ENCODE assay signal across 27 cellular contexts in the genomic region with DNA sequence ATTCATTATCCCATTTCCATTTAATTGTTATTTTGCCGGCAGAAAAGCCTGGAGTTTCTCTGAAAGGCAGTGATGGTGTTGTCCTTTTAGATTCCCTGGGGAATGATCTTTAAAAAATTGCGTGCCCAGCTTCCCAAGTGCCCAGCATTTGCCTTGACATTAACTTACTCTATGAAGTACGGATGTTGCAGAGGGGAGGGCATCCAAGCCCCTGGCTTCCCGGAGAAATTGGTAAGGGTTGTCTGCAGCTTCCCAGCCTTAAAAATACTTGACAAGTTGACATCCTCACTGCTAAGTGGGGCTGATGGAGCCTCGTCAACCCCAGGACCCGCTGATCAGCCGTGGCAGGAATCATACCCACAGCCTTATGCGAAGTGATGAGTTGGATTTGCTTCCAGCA.
"Had no signal": no experiment of that assay in that cellular context is flagged by ENCODE, and none has a peak within 500 bp of the region (broad histone marks: within the 10 kb centered on the region; RNA-seq: fewer than 3 reads in every experiment).

No MANE protein-coding gene starts in this region.

- H3K9me3 ChIP-seq: suprapubic skin, testis, thoracic aorta, thyroid gland, tibial artery, transverse colon, upper lobe of left lung, upper lobe of right lung, uterus, vagina had no signal

- H3K36me3 Mint-ChIP-seq: stimulated activated effector memory CD8-positive, alpha-beta T cell treated with anti-CD3 and anti-CD28 coated beads, Interleukin-12 subunit alpha, Interleukin-12 subunit beta, amount 100 ng/mL, for 72 hours; stimulated activated memory B cell treated with anti-CD40 and anti-IgM and Interleukin-4, amounts not matched to agents 10 μg/mL and 1 μg/mL and 100 μg/mL, for 72 hours; stimulated activated naive B cell treated with anti-CD40 and anti-IgM and Interleukin-4, amounts not matched to agents 10 μg/mL and 1 μg/mL and 100 μg/mL, for 72 hours had no signal

- H3K27ac Mint-ChIP-seq: stimulated activated effector memory CD8-positive, alpha-beta T cell treated with anti-CD3 and anti-CD28 coated beads, Interleukin-12 subunit alpha, Interleukin-12 subunit beta, amount 100 ng/mL, for 72 hours; stimulated activated memory B cell treated with anti-CD40 and anti-IgM and Interleukin-4, amounts not matched to agents 10 μg/mL and 1 μg/mL and 100 μg/mL, for 72 hours; stimulated activated naive B cell treated with anti-CD40 and anti-IgM and Interleukin-4, amounts not matched to agents 10 μg/mL and 1 μg/mL and 100 μg/mL, for 72 hours; stimulated activated naive CD8-positive, alpha-beta T cell treated with anti-CD3 and anti-CD28 coated beads, Interleukin-15, amount 100 ng/mL, for 72 hours; stimulated activated naive CD8-positive, alpha-beta T cell treated with anti-CD3 and anti-CD28 coated beads, Interleukin-15, Interleukin-2, amounts not matched to agents 100 ng/mL and 50 ng/mL, for 24 hours had no signal

- ATAC-seq: stimulated activated effector memory CD8-positive, alpha-beta T cell treated with anti-CD3 and anti-CD28 coated beads, Interleukin-12 subunit alpha, Interleukin-12 subunit beta, amount 100 ng/mL, for 72 hours; stimulated activated memory B cell treated with anti-CD40 and anti-IgM and Interleukin-4, amounts not matched to agents 10 μg/mL and 1 μg/mL and 100 μg/mL, for 72 hours; stimulated activated naive B cell treated with anti-CD40 and anti-IgM and Interleukin-4, amounts not matched to agents 10 μg/mL and 1 μg/mL and 100 μg/mL, for 72 hours; stimulated activated naive CD8-positive, alpha-beta T cell treated with anti-CD3 and anti-CD28 coated beads, Interleukin-15, amount 100 ng/mL, for 72 hours; stimulated activated naive CD8-positive, alpha-beta T cell treated with anti-CD3 and anti-CD28 coated beads, Interleukin-15, Interleukin-2, amounts not matched to agents 100 U/mL and 50 U/mL, for 24 hours; upper lobe of right lung had no signal

- H3K36me3 ChIP-seq: stomach, suprapubic skin, thoracic aorta, thyroid gland, tibial artery, tibial nerve, transverse colon, upper lobe of left lung, upper lobe of right lung, uterus, vagina had no signal

- DNase-seq: stimulated activated CD4-positive, alpha-beta T cell treated with anti-CD3 and anti-CD28 coated beads, Interleukin-2, amount 100 ng/mL, for 48 hours; stimulated activated CD4-positive, alpha-beta T cell treated with anti-CD3 and anti-CD28 coated beads, Interleukin-4, amount 100 ng/mL, for 1 hour; stimulated activated CD4-positive, alpha-beta T cell treated with anti-CD3 and anti-CD28 coated beads, Interleukin-4, amount 100 ng/mL, for 24 hours; stimulated activated CD4-positive, alpha-beta T cell treated with anti-CD3 and anti-CD28 coated beads, Interleukin-4, amount 100 ng/mL, for 4 hours; stimulated activated CD8-positive, alpha-beta memory T cell treated with anti-CD3 and anti-CD28 coated beads, Interleukin-4, amount 100 ng/mL, for 48 hours; stimulated activated naive B cell treated with anti-CD40 and anti-IgM and Interleukin-4, amounts not matched to agents 10 μg/mL and 1 μg/mL and 100 μg/mL, for 72 hours; stimulated activated naive CD4-positive, alpha-beta T cell; stimulated activated naive CD4-positive, alpha-beta T cell treated with Interleukin-2 at 50 U/mL for 16 hours; stimulated activated naive CD8-positive, alpha-beta T cell treated with anti-CD3 and anti-CD28 coated beads, Interleukin-15, amount 100 ng/mL, for 72 hours; stimulated activated naive CD8-positive, alpha-beta T cell treated with anti-CD3 and anti-CD28 coated beads, Interleukin-15, Interleukin-2, amounts not matched to agents 100 U/mL and 50 U/mL, for 24 hours; stomach; substantia nigra; testis; thyroid gland; tibial artery; transverse colon; trophoblast cell; upper lobe of left lung; upper lobe of right lung; uterus had no signal

- H3K4me1 ChIP-seq: stomach, suprapubic skin, testis, thyroid gland, tibial artery, tibial nerve, transverse colon, upper lobe of left lung, upper lobe of right lung, uterus, vagina had no signal

- H3K27me3 Mint-ChIP-seq: stimulated activated memory B cell treated with anti-CD40 and anti-IgM and Interleukin-4, amounts not matched to agents 10 μg/mL and 1 μg/mL and 100 μg/mL, for 72 hours had no signal

- H3K27me3 ChIP-seq: suprapubic skin, testis, thyroid gland, tibial nerve, transverse colon, upper lobe of left lung, upper lobe of right lung, uterus, vagina had no signal

- H3K27ac ChIP-seq: stomach, suprapubic skin, testis, thoracic aorta, thyroid gland, tibial artery, tibial nerve, transverse colon, upper lobe of left lung, upper lobe of right lung, uterus, vagina had no signal

- H3K4me3 Mint-ChIP-seq: stimulated activated effector memory CD8-positive, alpha-beta T cell treated with anti-CD3 and anti-CD28 coated beads, Interleukin-12 subunit alpha, Interleukin-12 subunit beta, amount 100 ng/mL, for 72 hours; stimulated activated memory B cell treated with anti-CD40 and anti-IgM and Interleukin-4, amounts not matched to agents 10 μg/mL and 1 μg/mL and 100 μg/mL, for 72 hours; stimulated activated naive B cell treated with anti-CD40 and anti-IgM and Interleukin-4, amounts not matched to agents 10 μg/mL and 1 μg/mL and 100 μg/mL, for 72 hours; stimulated activated naive CD8-positive, alpha-beta T cell treated with anti-CD3 and anti-CD28 coated beads, Interleukin-15, amount 100 ng/mL, for 72 hours; stimulated activated naive CD8-positive, alpha-beta T cell treated with anti-CD3 and anti-CD28 coated beads, Interleukin-15, Interleukin-2, amounts not matched to agents 100 ng/mL and 50 ng/mL, for 24 hours had no signal

- H3K4me3 ChIP-seq: stomach, suprapubic skin, testis, thoracic aorta, thyroid gland, tibial artery, tibial nerve, transverse colon, upper lobe of left lung, upper lobe of right lung, uterus, vagina had no signal

- H3K9me3 Mint-ChIP-seq: stimulated activated memory B cell treated with anti-CD40 and anti-IgM and Interleukin-4, amounts not matched to agents 10 μg/mL and 1 μg/mL and 100 μg/mL, for 72 hours; stimulated activated naive B cell treated with anti-CD40 and anti-IgM and Interleukin-4, amounts not matched to agents 10 μg/mL and 1 μg/mL and 100 μg/mL, for 72 hours; stimulated activated naive CD8-positive, alpha-beta T cell treated with anti-CD3 and anti-CD28 coated beads, Interleukin-15, amount 100 ng/mL, for 72 hours; stimulated activated naive CD8-positive, alpha-beta T cell treated with anti-CD3 and anti-CD28 coated beads, Interleukin-15, Interleukin-2, amounts not matched to agents 100 ng/mL and 50 ng/mL, for 24 hours had no signal
